In the genomic region with DNA sequence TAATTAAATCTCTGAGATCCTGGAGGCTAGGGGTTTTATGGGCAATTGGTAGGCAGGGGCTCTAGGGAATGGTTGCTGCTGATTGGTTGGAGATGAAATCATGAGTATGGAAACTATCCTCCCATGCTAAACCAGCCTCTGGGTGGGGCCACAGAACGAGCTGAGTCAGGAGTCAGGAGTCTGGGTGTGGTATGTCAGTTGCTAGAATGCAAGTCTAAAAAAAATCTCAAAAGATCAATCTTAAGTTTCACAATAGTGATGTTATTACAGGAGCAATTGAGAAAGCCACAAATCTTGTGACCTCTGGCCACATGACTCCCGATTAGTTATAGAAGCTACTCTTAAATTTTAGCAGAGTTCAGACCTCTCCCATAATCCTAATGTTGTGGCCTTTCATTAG, we compare ENCODE assay signal across 21 cellular contexts.
A peak's percentile ranks its signal among the peaks of the same experiment; 100 is the strongest.
DNase-seq lines count a peak whose midpoint lies in the region; ATAC-seq lines count a peak whose summit lies in the region.
"Had no signal": no experiment of that assay in that cellular context is flagged by ENCODE, and none has a peak within 500 bp of the region (broad histone marks: within the 10 kb centered on the region; RNA-seq: fewer than 3 reads in every experiment).

No MANE protein-coding gene starts in this region.

- H4K8ac ChIP-seq in mesenchymal stem cell (ENCODE audit: low read length), result no peak overlapping the region

- H3K23ac ChIP-seq in mesenchymal stem cell (ENCODE audit: low read length in 2 of 2), result no peak overlapping the region

- no peak overlapping the region for H4K91ac ChIP-seq in mesenchymal stem cell (ENCODE audit: low read length)

- H2BK15ac ChIP-seq in mesenchymal stem cell (ENCODE audit: low read depth, poor library complexity, severe bottlenecking), result no peak overlapping the region

- no peak overlapping the region for H2BK5ac ChIP-seq in mesenchymal stem cell (ENCODE audit: low read depth, low read length, poor library complexity, severe bottlenecking)

- H3K4me2 ChIP-seq in mesenchymal stem cell (ENCODE audit: low read length, poor library complexity, severe bottlenecking), result no peak overlapping the region
- H3K4me2 ChIP-seq: GM23338 had no signal

- no peak overlapping the region for H3K4me3 ChIP-seq in mesenchymal stem cell (ENCODE audit: insufficient read depth in 1 of 2, low read depth in 1 of 2, low read length in 2 of 2)
- H3K4me3 ChIP-seq: esophagus squamous epithelium, GM12878, GM23338, SJSA1 had no signal

- 86% methylated on average over 1 of the region's 2 CpGs for WGBS in mesenchymal stem cell

- H2AK5ac ChIP-seq in mesenchymal stem cell (ENCODE audit: low read length, severe bottlenecking), result no peak overlapping the region

- peaks cover 12% of the 10 kb centered on the region for H3K9me3 ChIP-seq in mesenchymal stem cell (ENCODE audit: control insufficient read depth, low read length)
- H3K9me3 ChIP-seq: SJSA1 had no signal

- H3K4ac ChIP-seq in mesenchymal stem cell (ENCODE audit: low read depth in 1 of 2, low read length in 2 of 2), result no peak overlapping the region

- H3K4me1 ChIP-seq in mesenchymal stem cell (ENCODE audit: control insufficient read depth, insufficient read depth, low read depth, low read length), result peaks cover 4% of the 10 kb centered on the region
- H3K4me1 ChIP-seq: SJSA1 had no signal

- H3K14ac ChIP-seq in mesenchymal stem cell (ENCODE audit: low read length in 2 of 2), result no peak overlapping the region

- H3K79me1 ChIP-seq in mesenchymal stem cell (replicated peaks; ENCODE audit: low read length, poor library complexity, severe bottlenecking), result no peaks in the 10 kb centered on the region

- DNase-seq in H4 (ENCODE audit: low spot score) (peak; percentile 53), NCI-H69 (lab: John Stamatoyannopoulos, UW) (peak; percentile 49), amniotic epithelial cell (ENCODE audit: low read depth) (peak; percentile 86), mesenchymal stem cell (peak; percentile 12)
- no peak for DNase-seq in stimulated activated CD4-positive, alpha-beta T cell treated with anti-CD3 and anti-CD28 coated beads, Interleukin-12 subunit alpha, Interleukin-12 subunit beta, amount 100 ng/mL, for 4 hours
- DNase-seq: activated CD4-positive, CD25-positive, alpha-beta regulatory T cell treated with anti-CD3 and anti-CD28 coated beads, Interleukin-2, amount 50 U/mL, for 72 hours; activated gamma-delta T cell treated with Interleukin-2 at 50 U/mL for 16 hours; aorta; esophagus squamous epithelium; hippocampal formation; kidney glomerular epithelial cell; midbrain; NCI-H2029; right cardiac atrium; stimulated activated CD4-positive, alpha-beta T cell treated with anti-CD3 and anti-CD28 coated beads, Interleukin-1b, Interleukin-23, amount 100 ng/mL, for 48 hours had no signal

- H3K18ac ChIP-seq in mesenchymal stem cell (ENCODE audit: low read depth in 1 of 2, low read length in 2 of 2), result no peak overlapping the region

- no peak overlapping the region for H2BK120ac ChIP-seq in mesenchymal stem cell (ENCODE audit: low read depth, low read length)

- no peak overlapping the region for H2BK12ac ChIP-seq in mesenchymal stem cell (ENCODE audit: low read length in 2 of 2)

- no peaks in the 10 kb centered on the region for H3K36me3 ChIP-seq in mesenchymal stem cell (ENCODE audit: control insufficient read depth in 1 of 2, insufficient read depth in 2 of 2, low read depth in 1 of 2, low read length in 2 of 2)
- H3K36me3 ChIP-seq: esophagus squamous epithelium, SJSA1 had no signal

- H3K9ac ChIP-seq in mesenchymal stem cell (ENCODE audit: low read length), result no peak overlapping the region

- no peak for ATAC-seq in HG02970 (IDR thresholded peaks at IDR 0.05; ENCODE audit: low FRiP score, unreplicated experiment)
- no peak for ATAC-seq in GM21786 (IDR thresholded peaks at IDR 0.05; ENCODE audit: unreplicated experiment)
- no peak for ATAC-seq in GM19023 (IDR thresholded peaks at IDR 0.05; ENCODE audit: unreplicated experiment)
- ATAC-seq: GM12878, GM23338, right cardiac atrium had no signal

- H2AFZ ChIP-seq in mesenchymal stem cell (ENCODE audit: low read depth, low read length), result no peak overlapping the region
- H2AFZ ChIP-seq: GM23338 had no signal

- H3K27me3 ChIP-seq in mesenchymal stem cell (ENCODE audit: control insufficient read depth in 1 of 2, insufficient read depth in 1 of 2, low read length in 2 of 2), result no peaks in the 10 kb centered on the region
- H3K27me3 ChIP-seq: esophagus squamous epithelium, SJSA1 had no signal

- no peak overlapping the region for H3K27ac ChIP-seq in mesenchymal stem cell (ENCODE audit: low read length, poor library complexity, severe bottlenecking)
- H3K27ac ChIP-seq: SJSA1 had no signal
